Comparison of ENCODE assay signal across 19 cellular contexts in the genomic region with DNA sequence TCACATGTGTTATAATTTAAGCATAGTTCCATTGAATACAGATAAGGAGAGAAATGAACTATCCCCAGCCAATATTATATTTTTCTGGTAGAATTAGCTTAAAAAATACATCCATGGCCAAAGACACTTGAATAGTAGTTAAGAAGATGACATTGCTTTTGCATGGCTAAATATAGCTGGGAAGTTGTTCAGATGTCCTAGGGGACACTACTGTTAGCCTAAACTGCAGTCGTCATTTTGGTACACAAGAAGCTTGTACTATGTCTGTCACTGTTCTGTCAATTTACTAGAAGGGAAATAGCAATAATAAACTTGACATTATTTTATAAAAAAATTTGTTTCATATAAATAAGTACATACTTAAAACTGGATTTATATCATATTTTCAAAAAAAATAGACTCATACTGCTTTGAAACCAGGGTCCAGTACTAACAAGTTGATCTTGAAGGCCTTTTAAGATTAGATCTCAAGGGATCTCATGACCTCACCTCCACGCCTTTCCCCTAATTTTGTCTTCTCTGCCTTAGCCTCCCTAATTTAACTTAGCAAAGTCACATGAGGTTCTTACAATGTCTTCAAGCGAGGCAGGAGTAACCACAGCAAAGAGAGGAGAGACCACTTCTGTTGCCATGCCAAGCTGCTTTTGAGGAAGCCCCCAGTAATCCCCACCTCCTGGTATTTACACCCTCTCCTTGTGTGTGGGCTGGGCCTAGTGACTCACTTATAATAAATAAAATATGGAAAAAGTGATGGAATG.
DNase-seq lines count a peak whose midpoint lies in the region; ATAC-seq, FAIRE-seq and TF ChIP-seq lines count a peak whose summit lies in the region.
"Had no signal": no experiment of that assay in that cellular context is flagged by ENCODE, and none has a peak within 500 bp of the region (broad histone marks: within the 10 kb centered on the region; RNA-seq: fewer than 3 reads in every experiment).

No MANE protein-coding gene starts in this region.

- H3K4me3 ChIP-seq in heart right ventricle (no peak overlapping the region), BLaER1 (no peak overlapping the region), kidney (ENCODE audit: low read length in 2 of 2) (no peak overlapping the region)
- H3K4me3 ChIP-seq: GM12878, GM23248 had no signal

- H3K27me3 ChIP-seq in heart right ventricle (no peaks in the 10 kb centered on the region), BLaER1 (no peaks in the 10 kb centered on the region)

- intact Hi-C loops in heart right ventricle (cut with DNase I) (loop anchor here (5.0 to 10.0 kb wide), 8 partner anchors 253 to 635 kb away; no protein-coding TSS in a partner anchor), cardiac septum (cut with DNase I) (loop anchor here (2.0 kb wide), 1 partner anchor 257 kb away; no protein-coding TSS in a partner anchor), kidney (cut with DNase I) (no loop called here)

- ATAC-seq in heart right ventricle (peak in 6 of 8 donors; percentile 66 to 89 (median 74)), HG02840 (IDR thresholded peaks at IDR 0.05; ENCODE audit: low FRiP score, unreplicated experiment) (no peak)
- ATAC-seq: CD8-positive, alpha-beta T cell; GM12878 had no signal

- no peak overlapping the region for H3K9ac ChIP-seq in BLaER1
- H3K9ac ChIP-seq in kidney (ENCODE audit: low read length in 2 of 2) = no peak overlapping the region
- H3K9ac ChIP-seq: GM23248 had no signal

- peak overlapping the region; percentile 6; the same call in 1 of the 2 replicates for H3K4me2 ChIP-seq in BLaER1

- FAIRE-seq in G401.6 (lab: Jason Lieb, UNC) (peak; percentile 69), kidney (lab: Jason Lieb, UNC) (no peak)
- FAIRE-seq: GM12878, GM19239, H1 had no signal

- TF ChIP-seq CTCF in heart right ventricle (IDR thresholded peaks at IDR 0.05) = no peak
- no peak for TF ChIP-seq CTCF in kidney (IDR thresholded peaks at IDR 0.05; ENCODE audit: borderline replicate concordance, extremely low read depth, insufficient read depth)

- H3K4me1 ChIP-seq in heart right ventricle (peaks cover 0 to 5% (median 0%) of the 10 kb centered on the region in 9 donors), BLaER1 (peaks cover 11% of the 10 kb centered on the region; the same call in 1 of the 2 replicates), kidney (ENCODE audit: control insufficient read depth in 1 of 2, insufficient read depth in 1 of 2, low read depth in 1 of 2, low read length in 2 of 2) (no peaks in the 10 kb centered on the region)

- H3K36me3 ChIP-seq in heart right ventricle (no peaks in the 10 kb centered on the region), BLaER1 (no peaks in the 10 kb centered on the region), kidney (ENCODE audit: control insufficient read depth in 1 of 2, insufficient read depth in 2 of 2, low read length in 2 of 2) (no peaks in the 10 kb centered on the region)

- H3K9me3 ChIP-seq in heart right ventricle (no peaks in the 10 kb centered on the region), BLaER1 (no peaks in the 10 kb centered on the region), kidney (ENCODE audit: control insufficient read depth in 1 of 2, low read length in 2 of 2) (no peaks in the 10 kb centered on the region)
- H3K9me3 ChIP-seq: Caco-2 had no signal

- DNase-seq in heart right ventricle (no peak), cardiac septum (ENCODE audit: low spot score) (no peak), kidney (no peak)
- DNase-seq: Caco-2; CD4-positive, CD25-positive, alpha-beta regulatory T cell; CD8-positive, alpha-beta T cell; DMS153; DND-41; GDM1; H7; HCEC 1CT had no signal

- H4K20me1 ChIP-seq in BLaER1 = no peaks in the 10 kb centered on the region

- 64 to 75% methylated on average over 3 of the region's 3 CpGs for WGBS in heart right ventricle, 2 donors

- H3K27ac ChIP-seq in heart right ventricle (peak overlapping the region in 7 of 10 donors; percentile 5 to 61 (median 45)), BLaER1 (no peak overlapping the region), kidney (ENCODE audit: low read depth in 2 of 2, low read length in 2 of 2) (no peak overlapping the region)
- H3K27ac ChIP-seq: C4-2B, GM23248 had no signal

Comparison
In these comparisons a context has a peak if more than half of its experiments do, and no peak if none do; other contexts are left out.
1. H3K27ac ChIP-seq: peak in heart right ventricle (7 of 10); none in BLaER1 (single experiment) and kidney (0 of 2).